ENCODE assay signal across 9 cellular contexts in genomic region chr6:137309078-137309762, GRCh38.
DNase-seq lines count a peak whose midpoint lies in the region; ATAC-seq, FAIRE-seq and TF ChIP-seq lines count a peak whose summit lies in the region.
"Had no signal": no experiment of that assay in that cellular context is flagged by ENCODE, and none has a peak within 500 bp of the region (broad histone marks: within the 10 kb centered on the region; RNA-seq: fewer than 3 reads in every experiment).

No MANE protein-coding gene starts in this region.

- H4K20me1 ChIP-seq in osteoblast (ENCODE audit: insufficient read depth, low read length), result no peaks in the 10 kb centered on the region

- no peak overlapping the region for H2AFZ ChIP-seq in osteoblast (ENCODE audit: low read length)

- no peaks in the 10 kb centered on the region for H3K27me3 ChIP-seq in osteoblast (ENCODE audit: insufficient read depth, low read length)

- H3K27ac Mint-ChIP-seq in HFFc6 (no peak overlapping the region), endothelial cell (ENCODE audit: unreplicated experiment) (no peak overlapping the region)

- FAIRE-seq in RCC 7860 (lab: Jason Lieb, UNC), result peak; percentile 88

- H3K36me3 ChIP-seq in osteoblast (ENCODE audit: insufficient read depth, low read length), result no peaks in the 10 kb centered on the region
- H3K36me3 ChIP-seq: thoracic aorta had no signal

- H3K9me3 Mint-ChIP-seq in HFFc6, result no peaks in the 10 kb centered on the region
- no peaks in the 10 kb centered on the region for H3K9me3 Mint-ChIP-seq in endothelial cell (ENCODE audit: unreplicated experiment)

- H3K27ac ChIP-seq in osteoblast (ENCODE audit: low read depth, low read length), result no peak overlapping the region
- H3K27ac ChIP-seq: thoracic aorta had no signal

- H3K4me2 ChIP-seq in osteoblast (ENCODE audit: insufficient read depth, low read length), result peak overlapping the region; percentile 12

- H3K4me1 Mint-ChIP-seq in HFFc6 (ENCODE audit: low read depth) (peaks cover 18% of the 10 kb centered on the region; the same call in 1 of the 2 replicates), endothelial cell (ENCODE audit: unreplicated experiment) (no peaks in the 10 kb centered on the region)

- H3K9me3 ChIP-seq in osteoblast (ENCODE audit: low read depth, low read length), result no peaks in the 10 kb centered on the region
- H3K9me3 ChIP-seq: thoracic aorta had no signal

- peaks cover 12% of the 10 kb centered on the region for H3K4me1 ChIP-seq in osteoblast (ENCODE audit: insufficient read depth, low read length)

- ATAC-seq in esophagus mucosa (peak; percentile 87), HG02973 (IDR thresholded peaks at IDR 0.05; ENCODE audit: unreplicated experiment) (no peak), GM21528 (IDR thresholded peaks at IDR 0.05; ENCODE audit: low FRiP score, unreplicated experiment) (no peak)

- DNase-seq in COLO668 (lab: John Stamatoyannopoulos, UW; ENCODE audit: unreplicated experiment) (peak; percentile 17), HFFc6 (peak; percentile 24), RCC 7860 (ENCODE audit: low spot score) (peak; percentile 72), osteoblast (ENCODE audit: insufficient read length, low spot score, missing footprints) (no peak), endothelial cell (ENCODE audit: low spot score) (no peak)

- H3K4me3 Mint-ChIP-seq in HFFc6, result no peak overlapping the region
- H3K4me3 Mint-ChIP-seq in endothelial cell (ENCODE audit: unreplicated experiment), result no peak overlapping the region

- H3K36me3 Mint-ChIP-seq in HFFc6 (ENCODE audit: low read depth) (no peaks in the 10 kb centered on the region), endothelial cell (ENCODE audit: low read depth, unreplicated experiment) (no peaks in the 10 kb centered on the region)

- no peak overlapping the region for H3K4me3 ChIP-seq in osteoblast (ENCODE audit: insufficient read depth, low read length)
- H3K4me3 ChIP-seq: thoracic aorta had no signal

- H3K27me3 Mint-ChIP-seq in HFFc6 (ENCODE audit: insufficient read depth) (peaks cover 1% of the 10 kb centered on the region), endothelial cell (ENCODE audit: unreplicated experiment) (no peaks in the 10 kb centered on the region)

- no peaks in the 10 kb centered on the region for H3K79me2 ChIP-seq in osteoblast (ENCODE audit: insufficient read depth, low read length)

- TF ChIP-seq CTCF in HFFc6 (IDR thresholded peaks at IDR 0.05) (no peak), osteoblast (IDR thresholded peaks at IDR 0.05; ENCODE audit: extremely low read depth, low read depth, low read length) (no peak), endothelial cell (IDR thresholded peaks at IDR 0.05; ENCODE audit: unreplicated experiment) (no peak)

Comparison
In these comparisons a context has a peak if more than half of its experiments do, and no peak if none do; other contexts are left out.
1. DNase-seq: peak in COLO668 (single experiment), HFFc6 (single experiment) and RCC 7860 (single experiment); none in osteoblast (single experiment) and endothelial cell (single experiment).